In the genomic region with DNA sequence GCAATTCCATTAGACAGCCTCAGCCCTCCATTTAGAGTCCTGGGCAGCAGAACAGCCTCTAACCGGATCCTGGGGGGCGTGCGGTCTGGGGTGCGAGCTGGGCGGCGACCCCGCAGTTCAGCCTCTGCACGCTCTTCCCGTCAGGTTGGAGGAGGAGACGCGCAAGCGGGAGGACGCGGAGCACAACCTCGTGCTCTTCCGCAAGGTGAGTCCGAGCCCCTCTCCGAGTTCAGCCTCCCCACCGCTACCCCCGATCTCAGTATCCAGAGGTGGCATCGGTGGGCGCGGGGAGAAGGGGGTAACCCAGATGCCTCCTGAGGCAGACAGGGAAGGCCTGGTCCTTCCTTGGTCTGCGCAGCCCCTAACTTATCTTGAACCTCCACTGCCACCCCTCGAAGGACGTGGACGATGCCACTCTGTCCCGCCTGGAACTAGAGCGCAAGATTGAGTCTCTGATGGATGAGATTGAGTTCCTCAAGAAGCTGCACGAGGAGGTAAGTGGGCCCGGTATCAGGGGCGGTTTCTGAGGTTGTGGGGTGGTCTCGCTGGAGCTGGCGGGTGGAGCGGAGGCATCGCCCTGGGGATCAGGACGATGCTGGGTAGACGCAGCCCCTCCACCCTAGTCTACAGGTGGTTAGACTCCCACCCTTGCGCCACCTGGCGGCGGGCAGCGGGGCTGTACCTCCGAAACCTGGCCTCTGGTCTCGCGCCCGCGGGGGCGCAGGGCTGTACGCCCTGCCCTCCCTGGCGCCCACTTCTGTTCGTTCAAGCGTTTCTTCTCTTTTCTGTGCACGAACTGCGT, we compare ENCODE assay signal across 1 cellular context.
TF ChIP-seq lines count a peak whose summit lies in the region.

No MANE protein-coding gene starts in this region.

TF ChIP-seq in IMR-90, 13 proteins besides CTCF, POLR2A, EP300 and RAD21:
- no peak for TF ChIP-seq RCOR1 (IDR thresholded peaks at IDR 0.05; ENCODE audit: insufficient replicate concordance, low read length)
- no peak for TF ChIP-seq FOS (IDR thresholded peaks at IDR 0.05; ENCODE audit: low read depth, low read length)
- TF ChIP-seq SMC3 (IDR thresholded peaks at IDR 0.05; ENCODE audit: low read depth, low read length), result peak; percentile 16; the same call in 1 of the 2 replicates
- no peak for TF ChIP-seq CHD1 (IDR thresholded peaks at IDR 0.05; ENCODE audit: low read depth, low read length)
- no peak for TF ChIP-seq MAFK (IDR thresholded peaks at IDR 0.05; ENCODE audit: low read depth, low read length)
